Comparison of ENCODE assay signal across 8 cellular contexts in the genomic region with DNA sequence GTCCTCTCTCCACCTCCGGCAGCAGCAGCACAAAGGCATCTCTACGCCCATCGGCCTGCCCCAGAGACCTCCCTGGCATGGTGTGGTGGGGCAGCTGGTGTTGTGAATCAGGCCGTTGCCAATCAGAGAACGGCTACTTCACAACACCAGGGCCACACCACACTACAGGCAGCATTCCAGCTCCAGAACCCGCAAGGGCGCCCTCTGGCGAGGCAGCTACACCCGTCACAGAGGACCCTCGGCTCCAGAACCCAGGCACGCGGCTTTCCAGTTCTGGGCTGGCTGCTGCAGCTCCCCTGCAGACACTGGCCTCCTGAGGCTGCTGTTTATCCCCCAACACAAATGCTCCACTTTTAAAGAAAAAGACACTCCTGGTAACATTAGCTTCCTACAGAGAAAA.
DNase-seq lines count a peak whose midpoint lies in the region; ATAC-seq and FAIRE-seq lines count a peak whose summit lies in the region.

No MANE protein-coding gene starts in this region.

- no peak overlapping the region for H3K4me3 Mint-ChIP-seq in CD4-positive, CD25-positive, alpha-beta regulatory T cell
- H3K4me3 Mint-ChIP-seq in activated CD4-positive, alpha-beta memory T cell treated with anti-CD3 and anti-CD28 coated beads for 36 hours: no peak overlapping the region

- H3K27me3 Mint-ChIP-seq in CD4-positive, CD25-positive, alpha-beta regulatory T cell: peaks cover 13% of the 10 kb centered on the region
- H3K27me3 Mint-ChIP-seq in activated CD4-positive, alpha-beta memory T cell treated with anti-CD3 and anti-CD28 coated beads for 36 hours: peaks cover 14% of the 10 kb centered on the region

- H3K27me3 ChIP-seq in CD4-positive, CD25-positive, alpha-beta regulatory T cell (ENCODE audit: control insufficient read depth, insufficient read depth, low read length): no peaks in the 10 kb centered on the region

- H3K4me1 Mint-ChIP-seq in CD4-positive, CD25-positive, alpha-beta regulatory T cell: no peaks in the 10 kb centered on the region
- no peaks in the 10 kb centered on the region for H3K4me1 Mint-ChIP-seq in activated CD4-positive, alpha-beta memory T cell treated with anti-CD3 and anti-CD28 coated beads for 36 hours (ENCODE audit: low read depth)

- POLR2A ChIA-PET in activated CD4-positive, alpha-beta memory T cell treated with anti-CD3 and anti-CD28 coated beads for 36 hours (lab: Charles Lee): no interaction called here

- no peak for FAIRE-seq in urothelium cell line (lab: Jason Lieb, UNC)

- CTCF ChIA-PET in activated CD4-positive, alpha-beta memory T cell treated with anti-CD3 and anti-CD28 coated beads for 36 hours (lab: Charles Lee): interaction anchor here (0.5 to 1.5 kb wide), 5 partner anchors 9 to 571 kb away, joined by 3 to 6 read pairs (median 4); no protein-coding TSS in a partner anchor

- peaks cover 0 to 6% (median 0%) of the 10 kb centered on the region in 7 donors for H3K9me3 Mint-ChIP-seq in CD4-positive, CD25-positive, alpha-beta regulatory T cell
- H3K9me3 Mint-ChIP-seq in activated CD4-positive, alpha-beta memory T cell treated with anti-CD3 and anti-CD28 coated beads for 36 hours: no peaks in the 10 kb centered on the region

- no peak for ATAC-seq in CD4-positive, CD25-positive, alpha-beta regulatory T cell (ENCODE audit: low read depth in 2 of 2)
- ATAC-seq in left cardiac atrium (peak; percentile 31 to 53), GM21529 (IDR thresholded peaks at IDR 0.05; ENCODE audit: unreplicated experiment) (no peak)

- H3K4me1 ChIP-seq in CD4-positive, CD25-positive, alpha-beta regulatory T cell (ENCODE audit: control insufficient read depth, insufficient read depth, low read length, poor library complexity, severe bottlenecking): no peaks in the 10 kb centered on the region

- no peaks in the 10 kb centered on the region for H3K36me3 ChIP-seq in CD4-positive, CD25-positive, alpha-beta regulatory T cell (ENCODE audit: control insufficient read depth, insufficient read depth, low read length)

- no peaks in the 10 kb centered on the region for H3K9me3 ChIP-seq in CD4-positive, CD25-positive, alpha-beta regulatory T cell (ENCODE audit: control insufficient read depth in 2 of 2, low read length in 2 of 2)

- H3K27ac Mint-ChIP-seq in CD4-positive, CD25-positive, alpha-beta regulatory T cell: no peak overlapping the region
- H3K27ac Mint-ChIP-seq in activated CD4-positive, alpha-beta memory T cell treated with anti-CD3 and anti-CD28 coated beads for 36 hours: no peak overlapping the region

- H3K27ac ChIP-seq in CD4-positive, CD25-positive, alpha-beta regulatory T cell (ENCODE audit: insufficient read depth, low read length, poor library complexity, severe bottlenecking): no peak overlapping the region

- no peak overlapping the region for H3K4me3 ChIP-seq in CD4-positive, CD25-positive, alpha-beta regulatory T cell (ENCODE audit: low read depth, low read length)

- DNase-seq in CD4-positive, CD25-positive, alpha-beta regulatory T cell: peak in 2 of 3 donors; percentile 5 to 17
- DNase-seq in HCEC 1CT: peak; percentile 7
- DNase-seq in activated CD4-positive, alpha-beta memory T cell treated with anti-CD3 and anti-CD28 coated beads for 36 hours: peak; percentile 52
- peak; percentile 41 for DNase-seq in left cardiac atrium
- DNase-seq in stimulated activated CD4-positive, alpha-beta T cell treated with anti-CD3 and anti-CD28 coated beads, Interleukin-2, amount 100 ng/mL, for 48 hours: peak; percentile 41 to 47
- no peak for DNase-seq in cerebellar nuclear complex (lab: John Stamatoyannopoulos, UW)
- no peak for DNase-seq in urothelium cell line (ENCODE audit: low spot score)

- no peaks in the 10 kb centered on the region for H3K36me3 Mint-ChIP-seq in CD4-positive, CD25-positive, alpha-beta regulatory T cell
- no peaks in the 10 kb centered on the region for H3K36me3 Mint-ChIP-seq in activated CD4-positive, alpha-beta memory T cell treated with anti-CD3 and anti-CD28 coated beads for 36 hours

- intact Hi-C loops in activated CD4-positive, alpha-beta memory T cell treated with anti-CD3 and anti-CD28 coated beads for 36 hours (cut with micrococcal nuclease): loop anchor here (10.0 kb wide), 2 partner anchors 119 to 569 kb away; no protein-coding TSS in a partner anchor
- intact Hi-C loops in left cardiac atrium (cut with DNase I): no loop called here

Comparison
In these comparisons a context has a peak if more than half of its experiments do, and no peak if none do; other contexts are left out.
1. ATAC-seq: peak in left cardiac atrium (2 of 2); none in CD4-positive, CD25-positive, alpha-beta regulatory T cell (0 of 2) and GM21529 (single experiment).
2. DNase-seq: peak in CD4-positive, CD25-positive, alpha-beta regulatory T cell (2 of 3), HCEC 1CT (single experiment), activated CD4-positive, alpha-beta memory T cell treated with anti-CD3 and anti-CD28 coated beads for 36 hours (single experiment), left cardiac atrium (single experiment) and stimulated activated CD4-positive, alpha-beta T cell treated with anti-CD3 and anti-CD28 coated beads, Interleukin-2, amount 100 ng/mL, for 48 hours (2 of 2); none in cerebellar nuclear complex (0 of 2) and urothelium cell line (single experiment).